In genomic region chr1:155220566-155220965, GRCh38 we compare ENCODE assay signal across 26 cellular contexts. TPM values are rescaled to one million over a fixed set of nuclear protein-coding genes. Genes with fewer than 3 reads are reported as not detected.
A peak's percentile ranks its signal among the peaks of the same experiment; 100 is the strongest.
DNase-seq lines count a peak whose midpoint lies in the region; ATAC-seq, FAIRE-seq and TF ChIP-seq lines count a peak whose summit lies in the region.
"Had no signal": no experiment of that assay in that cellular context is flagged by ENCODE, and none has a peak within 500 bp of the region (broad histone marks: within the 10 kb centered on the region; RNA-seq: fewer than 3 reads in every experiment).

No MANE protein-coding gene starts in this region.

- POLR2A ChIA-PET in activated CD4-positive, alpha-beta T cell treated with anti-CD3 and anti-CD28 coated beads, Interleukin-2, amount 10 ng/mL, durations not matched to agents 7 days and 5 days (lab: Charles Lee): no interaction called here

- WGBS in small intestine, 3 donors: 52 to 69% (median 65%) methylated on average over 8 of the region's 8 CpGs

- ATAC-seq in T-helper 17 cell (no peak), HG03460 (IDR thresholded peaks at IDR 0.05; ENCODE audit: unreplicated experiment) (no peak), HG02588 (IDR thresholded peaks at IDR 0.05; ENCODE audit: unreplicated experiment) (no peak)
- ATAC-seq: stimulated activated naive CD8-positive, alpha-beta T cell treated with anti-CD3 and anti-CD28 coated beads, Interleukin-15, Interleukin-2, amounts not matched to agents 100 U/mL and 50 U/mL, for 24 hours had no signal

- H3K27ac Mint-ChIP-seq in activated CD4-positive, alpha-beta T cell treated with anti-CD3 and anti-CD28 coated beads, Interleukin-2, amount 10 ng/mL, durations not matched to agents 7 days and 5 days: peak overlapping the region; percentile 75
- peak overlapping the region; percentile 41 for H3K27ac Mint-ChIP-seq in T-helper 17 cell
- peak overlapping the region; percentile 12 for H3K27ac Mint-ChIP-seq in glutamatergic neuron (ENCODE audit: unreplicated experiment)
- H3K27ac Mint-ChIP-seq: activated naive CD4-positive, alpha-beta T cell treated with anti-CD3 and anti-CD28 coated beads, Interleukin-2, amount 50 U/mL, for 24 hours had no signal

- H3K9me3 ChIP-seq in T-helper 17 cell (ENCODE audit: control insufficient read depth, low read length, poor library complexity, severe bottlenecking): no peaks in the 10 kb centered on the region
- no peaks in the 10 kb centered on the region for H3K9me3 ChIP-seq in small intestine (ENCODE audit: control insufficient read depth, low read depth)
- H3K9me3 ChIP-seq: BLaER1, tibial nerve had no signal

- CTCF ChIA-PET in activated CD4-positive, alpha-beta T cell treated with anti-CD3 and anti-CD28 coated beads, Interleukin-2, amount 10 ng/mL, durations not matched to agents 7 days and 5 days (lab: Charles Lee): interaction anchor here (0.6 to 1.3 kb wide), 2 partner anchors 19 to 117 kb away, joined by 3 to 4 read pairs; no protein-coding TSS in a partner anchor

- TF ChIP-seq CTCF in glutamatergic neuron (IDR thresholded peaks at IDR 0.05; ENCODE audit: partially characterized antibody, unreplicated experiment): no peak

- no peak for FAIRE-seq in small intestine (lab: Jason Lieb, UNC)
- FAIRE-seq: D721Med, kidney had no signal

- no peaks in the 10 kb centered on the region for H3K4me1 ChIP-seq in small intestine (ENCODE audit: control insufficient read depth in 2 of 2, insufficient read depth in 1 of 2, low read depth in 1 of 2, low read length in 1 of 2)

- DNase-seq in activated CD4-positive, alpha-beta T cell treated with anti-CD3 and anti-CD28 coated beads, Interleukin-2, amount 10 ng/mL, durations not matched to agents 7 days and 5 days: no peak
- DNase-seq in activated CD4-positive, alpha-beta T cell treated with anti-CD3 and anti-CD28 coated beads for 48 hours: no peak
- DNase-seq in T-helper 17 cell (no peak), glutamatergic neuron (no peak), small intestine (peak; percentile 77), GF-D8 (lab: John Stamatoyannopoulos, UW) (no peak)
- DNase-seq: activated CD4-positive, alpha-beta T cell treated with anti-CD3 and anti-CD28 coated beads, Interleukin-2, amount 50 U/mL, for 4 hours; activated T-cell treated with anti-CD3 and anti-CD28 coated beads, Interleukin-2, amount 50 U/mL, for 1 hour; effector CD8-positive, alpha-beta T cell; kidney; NCI-H1092; NCI-H2029; NCI-H345; NCI-H82; retina; SHP77; stimulated activated CD4-positive, alpha-beta T cell treated with anti-CD3 and anti-CD28 coated beads, Interleukin-4, amount 100 ng/mL, for 24 hours; stimulated activated naive CD8-positive, alpha-beta T cell treated with anti-CD3 and anti-CD28 coated beads, Interleukin-15, Interleukin-2, amounts not matched to agents 100 U/mL and 50 U/mL, for 24 hours; SW 1271 had no signal

- H3K4me3 ChIP-seq in small intestine (ENCODE audit: low read depth in 1 of 2, low read length in 2 of 2): no peak overlapping the region
- H3K4me3 ChIP-seq: BLaER1, tibial nerve had no signal

- H3K4me1 Mint-ChIP-seq in activated CD4-positive, alpha-beta T cell treated with anti-CD3 and anti-CD28 coated beads, Interleukin-2, amount 10 ng/mL, durations not matched to agents 7 days and 5 days: peaks cover 38% of the 10 kb centered on the region
- H3K4me1 Mint-ChIP-seq in T-helper 17 cell: peaks cover 23% of the 10 kb centered on the region
- H3K4me1 Mint-ChIP-seq in glutamatergic neuron (ENCODE audit: low read depth, unreplicated experiment): no peaks in the 10 kb centered on the region

- H3K9me3 Mint-ChIP-seq in activated CD4-positive, alpha-beta T cell treated with anti-CD3 and anti-CD28 coated beads, Interleukin-2, amount 10 ng/mL, durations not matched to agents 7 days and 5 days: peaks cover 2% of the 10 kb centered on the region
- peaks cover 4% of the 10 kb centered on the region for H3K9me3 Mint-ChIP-seq in glutamatergic neuron (ENCODE audit: unreplicated experiment)
- H3K9me3 Mint-ChIP-seq: activated naive CD4-positive, alpha-beta T cell treated with anti-CD3 and anti-CD28 coated beads, Interleukin-2, amount 50 U/mL, for 24 hours; central memory CD8-positive, alpha-beta T cell had no signal

- peak overlapping the region in 1 of 2 donors; percentile 37 for H3K27ac ChIP-seq in small intestine (ENCODE audit: low read depth in 1 of 2, low read length in 1 of 2)
- H3K27ac ChIP-seq: BLaER1 had no signal

- H3K36me3 ChIP-seq in small intestine (ENCODE audit: control insufficient read depth in 2 of 2, insufficient read depth in 2 of 2, low read length in 2 of 2): no peaks in the 10 kb centered on the region

- H3K36me3 Mint-ChIP-seq in activated CD4-positive, alpha-beta T cell treated with anti-CD3 and anti-CD28 coated beads, Interleukin-2, amount 10 ng/mL, durations not matched to agents 7 days and 5 days (ENCODE audit: low read depth): peaks cover 11% of the 10 kb centered on the region
- H3K36me3 Mint-ChIP-seq in T-helper 17 cell (ENCODE audit: low read depth): no peaks in the 10 kb centered on the region
- H3K36me3 Mint-ChIP-seq in glutamatergic neuron (ENCODE audit: unreplicated experiment): no peaks in the 10 kb centered on the region
- H3K36me3 Mint-ChIP-seq: activated naive CD4-positive, alpha-beta T cell treated with anti-CD3 and anti-CD28 coated beads, Interleukin-2, amount 50 U/mL, for 24 hours had no signal

- H3K27me3 ChIP-seq in small intestine (ENCODE audit: control insufficient read depth in 2 of 2, insufficient read depth in 2 of 2, low read length in 2 of 2): no peaks in the 10 kb centered on the region
- H3K27me3 ChIP-seq: BLaER1, tibial nerve had no signal

- H3K27me3 Mint-ChIP-seq in activated CD4-positive, alpha-beta T cell treated with anti-CD3 and anti-CD28 coated beads, Interleukin-2, amount 10 ng/mL, durations not matched to agents 7 days and 5 days: no peaks in the 10 kb centered on the region
- H3K27me3 Mint-ChIP-seq in T-helper 17 cell (no peaks in the 10 kb centered on the region), glutamatergic neuron (ENCODE audit: unreplicated experiment) (no peaks in the 10 kb centered on the region)
- H3K27me3 Mint-ChIP-seq: activated naive CD4-positive, alpha-beta T cell treated with anti-CD3 and anti-CD28 coated beads, Interleukin-2, amount 50 U/mL, for 24 hours; central memory CD8-positive, alpha-beta T cell had no signal

- H3K4me3 Mint-ChIP-seq in activated CD4-positive, alpha-beta T cell treated with anti-CD3 and anti-CD28 coated beads, Interleukin-2, amount 10 ng/mL, durations not matched to agents 7 days and 5 days: no peak overlapping the region
- H3K4me3 Mint-ChIP-seq in T-helper 17 cell (no peak overlapping the region), glutamatergic neuron (ENCODE audit: unreplicated experiment) (no peak overlapping the region)
- H3K4me3 Mint-ChIP-seq: activated naive CD4-positive, alpha-beta T cell treated with anti-CD3 and anti-CD28 coated beads, Interleukin-2, amount 50 U/mL, for 24 hours; central memory CD8-positive, alpha-beta T cell had no signal

RNA-seq across cellular contexts. Expression of gene MTX1, which starts 12.1 kb away (rescaled TPM):
- total RNA-seq in activated CD4-positive, alpha-beta T cell treated with anti-CD3 and anti-CD28 coated beads, Interleukin-2, amount 10 ng/mL, durations not matched to agents 7 days and 5 days: 10 to 100 TPM; 32.8 to 37.3 TPM
- total RNA-seq in T-helper 17 cell (10 to 100 TPM; 20.7 to 28.5 TPM), glutamatergic neuron (ENCODE audit: unreplicated experiment) (26.1 TPM)
- polyA plus RNA-seq in small intestine: 10 to 100 TPM; 44.9 to 72.2 (median 53.9) TPM

RNA-seq across cellular contexts. Expression of gene THBS3, which starts 12.9 kb away (rescaled TPM):
- total RNA-seq in activated CD4-positive, alpha-beta T cell treated with anti-CD3 and anti-CD28 coated beads, Interleukin-2, amount 10 ng/mL, durations not matched to agents 7 days and 5 days: 10 to 100 TPM; 21.2 to 23.6 TPM
- total RNA-seq in T-helper 17 cell: 10 to 100 TPM; 34.6 to 38.4 TPM
- total RNA-seq in glutamatergic neuron (ENCODE audit: unreplicated experiment): 377 TPM
- polyA plus RNA-seq in small intestine: 10 to 100 TPM; 11.3 to 15.9 (median 13.8) TPM

RNA-seq across cellular contexts. Expression of gene ENTREP3, which starts 34.7 kb away (rescaled TPM):
- total RNA-seq in activated CD4-positive, alpha-beta T cell treated with anti-CD3 and anti-CD28 coated beads, Interleukin-2, amount 10 ng/mL, durations not matched to agents 7 days and 5 days: 10 to 100 TPM; 22.8 to 22.9 TPM
- total RNA-seq in T-helper 17 cell: 1 to 10 TPM; 8.6 to 9.3 TPM
- 51.2 TPM for total RNA-seq in glutamatergic neuron (ENCODE audit: unreplicated experiment)
- polyA plus RNA-seq in small intestine: 10 to 100 TPM; 14.3 to 21.3 (median 15.2) TPM

RNA-seq across cellular contexts. Expression of gene SCAMP3, which starts 41.6 kb away (rescaled TPM):
- total RNA-seq in activated CD4-positive, alpha-beta T cell treated with anti-CD3 and anti-CD28 coated beads, Interleukin-2, amount 10 ng/mL, durations not matched to agents 7 days and 5 days: 10 to 100 TPM; 88.7 to 96.4 TPM
- total RNA-seq in T-helper 17 cell (10 to 100 TPM; 60.1 to 69.4 TPM), glutamatergic neuron (ENCODE audit: unreplicated experiment) (65.8 TPM)
- 10 to 100 TPM; 32.7 to 61.8 (median 49.7) TPM for polyA plus RNA-seq in small intestine

RNA-seq across cellular contexts. Expression of gene TRIM46, which starts 46.9 kb away (rescaled TPM):
- total RNA-seq in activated CD4-positive, alpha-beta T cell treated with anti-CD3 and anti-CD28 coated beads, Interleukin-2, amount 10 ng/mL, durations not matched to agents 7 days and 5 days: 10 to 100 TPM; 14.2 to 15.5 TPM
- total RNA-seq in T-helper 17 cell: 10 to 100 TPM in 1 of 2 donors, 1 to 10 TPM in 1; 9.8 to 12.7 TPM
- total RNA-seq in glutamatergic neuron (ENCODE audit: unreplicated experiment): 30.4 TPM
- polyA plus RNA-seq in small intestine: under 1 TPM in 2 of 3 donors, not detected in 1; 0.27 to 0.57 TPM

Comparison
In these comparisons a context has a peak if more than half of its experiments do, and no peak if none do; other contexts are left out.
1. H3K27ac Mint-ChIP-seq: peak in every context shown above with its lines; median percentile 75 in activated CD4-positive, alpha-beta T cell treated with anti-CD3 and anti-CD28 coated beads, Interleukin-2, amount 10 ng/mL, durations not matched to agents 7 days and 5 days; 41 in T-helper 17 cell; 12 in glutamatergic neuron.